ENCODE assay signal across 8 cellular contexts in the genomic region with DNA sequence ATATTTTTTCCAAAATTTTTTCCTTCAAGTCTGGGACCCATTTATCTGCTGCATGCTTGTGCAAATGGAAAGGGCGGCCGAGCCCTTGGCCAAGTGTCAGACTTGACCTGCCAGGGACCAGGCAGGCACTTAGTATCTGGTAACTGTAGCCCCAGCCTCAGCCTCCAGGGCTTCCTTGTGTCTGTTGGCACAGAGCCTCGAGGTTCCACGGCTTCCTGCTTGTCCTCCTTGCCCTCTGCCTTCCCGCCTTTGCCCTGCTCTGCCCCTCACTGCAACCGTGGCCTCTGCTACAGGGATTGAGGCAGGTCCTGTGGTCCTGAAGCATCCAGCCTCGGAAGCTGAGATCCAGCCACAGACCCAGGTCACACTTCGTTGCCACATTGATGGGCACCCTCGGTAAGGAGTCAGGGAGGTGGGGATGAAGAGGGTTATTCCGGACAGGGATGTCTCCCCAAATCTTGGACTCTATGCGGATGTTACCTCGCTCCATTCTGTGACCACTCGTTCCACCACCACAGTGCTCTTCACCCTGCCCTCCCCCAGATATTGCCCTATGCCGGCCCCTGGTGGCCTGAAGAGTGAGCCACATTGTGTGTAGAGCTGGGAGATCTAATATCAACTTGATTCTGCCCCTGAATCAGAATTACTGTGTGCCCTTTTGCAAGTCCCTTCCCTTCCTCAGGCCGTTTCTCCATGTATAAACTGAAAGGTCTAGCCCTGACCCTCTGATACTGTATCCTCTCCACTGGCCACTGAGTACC. TPM values are rescaled to one million over a fixed set of nuclear protein-coding genes. Genes with fewer than 3 reads are reported as not detected.
DNase-seq lines count a peak whose midpoint lies in the region; ATAC-seq and TF ChIP-seq lines count a peak whose summit lies in the region.

No MANE protein-coding gene starts in this region.

- H3K79me2 ChIP-seq in OCI-LY3 (ENCODE audit: low read length) (no peaks in the 10 kb centered on the region), neural progenitor cell (ENCODE audit: low read depth) (peaks cover 26% of the 10 kb centered on the region)

- H3K4me3 Mint-ChIP-seq in activated CD8-positive, alpha-beta memory T cell treated with anti-CD3 and anti-CD28 coated beads, Interleukin-2, amount 10 ng/mL, durations not matched to agents 7 days and 5 days: no peak overlapping the region
- no peak overlapping the region for H3K4me3 Mint-ChIP-seq in endodermal cell
- no peak overlapping the region for H3K4me3 Mint-ChIP-seq in neural progenitor cell

- H3K9ac ChIP-seq in OCI-LY3 (ENCODE audit: low read length): no peak overlapping the region
- no peak overlapping the region for H3K9ac ChIP-seq in endodermal cell (ENCODE audit: extremely low read depth, low read length, poor library complexity, severe bottlenecking)
- no peak overlapping the region for H3K9ac ChIP-seq in neural progenitor cell

- no peaks in the 10 kb centered on the region for H3K4me1 Mint-ChIP-seq in activated CD8-positive, alpha-beta memory T cell treated with anti-CD3 and anti-CD28 coated beads, Interleukin-2, amount 10 ng/mL, durations not matched to agents 7 days and 5 days
- H3K4me1 Mint-ChIP-seq in endodermal cell: peaks cover 15% of the 10 kb centered on the region
- peaks cover 15% of the 10 kb centered on the region for H3K4me1 Mint-ChIP-seq in neural progenitor cell

- H3K4me1 ChIP-seq in OCI-LY3 (ENCODE audit: low read length): peaks cover 3% of the 10 kb centered on the region; the same call in 1 of the 2 replicates
- no peaks in the 10 kb centered on the region for H3K4me1 ChIP-seq in endodermal cell (ENCODE audit: control insufficient read depth, insufficient read depth, low read length)
- H3K4me1 ChIP-seq in neural progenitor cell: peaks cover 6% of the 10 kb centered on the region

- H3K9me3 Mint-ChIP-seq in activated CD8-positive, alpha-beta memory T cell treated with anti-CD3 and anti-CD28 coated beads, Interleukin-2, amount 10 ng/mL, durations not matched to agents 7 days and 5 days (ENCODE audit: low read depth): no peaks in the 10 kb centered on the region
- H3K9me3 Mint-ChIP-seq in endodermal cell: no peaks in the 10 kb centered on the region
- H3K9me3 Mint-ChIP-seq in neural progenitor cell: no peaks in the 10 kb centered on the region

- no peak for DNase-seq in activated CD8-positive, alpha-beta memory T cell treated with anti-CD3 and anti-CD28 coated beads, Interleukin-2, amount 10 ng/mL, durations not matched to agents 7 days and 5 days
- DNase-seq in activated CD8-positive, alpha-beta memory T cell treated with anti-CD3 and anti-CD28 coated beads, Interleukin-2, amount 50 U/mL, for 48 hours: no peak
- DNase-seq in endodermal cell (peak; percentile 81), neural progenitor cell (ENCODE audit: low spot score) (peak; percentile 62), activated gamma-delta T cell treated with Interleukin-2 at 50 U/mL for 16 hours (no peak), NCI-H1048 (lab: John Stamatoyannopoulos, UW) (no peak)

- no peaks in the 10 kb centered on the region for H3K27me3 Mint-ChIP-seq in activated CD8-positive, alpha-beta memory T cell treated with anti-CD3 and anti-CD28 coated beads, Interleukin-2, amount 10 ng/mL, durations not matched to agents 7 days and 5 days
- H3K27me3 Mint-ChIP-seq in endodermal cell (ENCODE audit: insufficient read depth) (no peaks in the 10 kb centered on the region), neural progenitor cell (ENCODE audit: insufficient read depth, low read depth) (peaks cover 3% of the 10 kb centered on the region)

- peak overlapping the region; percentile 84 for H2AFZ ChIP-seq in OCI-LY3 (ENCODE audit: low read depth, low read length)
- H2AFZ ChIP-seq in neural progenitor cell (replicated peaks): no peak overlapping the region

- no peaks in the 10 kb centered on the region for H4K20me1 ChIP-seq in OCI-LY3 (ENCODE audit: insufficient read depth, low read length)
- peaks cover 41% of the 10 kb centered on the region for H4K20me1 ChIP-seq in neural progenitor cell (ENCODE audit: low read depth)

- H3K36me3 Mint-ChIP-seq in activated CD8-positive, alpha-beta memory T cell treated with anti-CD3 and anti-CD28 coated beads, Interleukin-2, amount 10 ng/mL, durations not matched to agents 7 days and 5 days: no peaks in the 10 kb centered on the region
- H3K36me3 Mint-ChIP-seq in endodermal cell (ENCODE audit: low read depth) (peaks cover 29% of the 10 kb centered on the region), neural progenitor cell (peaks cover 9% of the 10 kb centered on the region)

- H3K36me3 ChIP-seq in OCI-LY3 (replicated peaks; ENCODE audit: low read depth, low read length) (no peaks in the 10 kb centered on the region), endodermal cell (ENCODE audit: control insufficient read depth, insufficient read depth, low read length) (peaks cover 36% of the 10 kb centered on the region), neural progenitor cell (no peaks in the 10 kb centered on the region)

- H3K27ac ChIP-seq in OCI-LY3 (ENCODE audit: low read length): no peak overlapping the region
- peak overlapping the region; percentile 44 for H3K27ac ChIP-seq in endodermal cell (ENCODE audit: low read depth, low read length)
- H3K27ac ChIP-seq in neural progenitor cell: no peak overlapping the region

- TF ChIP-seq CTCF in OCI-LY3 (IDR thresholded peaks at IDR 0.05; ENCODE audit: low read depth, low read length) (peak; percentile 82), endodermal cell (conservative IDR thresholded peaks at IDR 0.05) (peak; percentile 79), neural progenitor cell (IDR thresholded peaks at IDR 0.05) (peak; percentile 61)

- H3K27ac Mint-ChIP-seq in activated CD8-positive, alpha-beta memory T cell treated with anti-CD3 and anti-CD28 coated beads, Interleukin-2, amount 10 ng/mL, durations not matched to agents 7 days and 5 days: no peak overlapping the region
- H3K27ac Mint-ChIP-seq in endodermal cell (peak overlapping the region; percentile 75), neural progenitor cell (peak overlapping the region; percentile 36)

- CTCF ChIA-PET in activated CD8-positive, alpha-beta memory T cell treated with anti-CD3 and anti-CD28 coated beads, Interleukin-2, amount 10 ng/mL, durations not matched to agents 7 days and 5 days (lab: Charles Lee): no interaction called here

- peak; percentile 42 for ATAC-seq in activated CD8-positive, alpha-beta memory T cell treated with anti-CD3 and anti-CD28 coated beads, Interleukin-2, amount 10 ng/mL, durations not matched to agents 7 days and 5 days
- ATAC-seq in HG02981 (IDR thresholded peaks at IDR 0.05; ENCODE audit: unreplicated experiment): no peak

- H3K4me2 ChIP-seq in OCI-LY3 (ENCODE audit: low read length) (peak overlapping the region; percentile 59), neural progenitor cell (no peak overlapping the region)

- WGBS in endodermal cell (ENCODE audit: insufficient coverage in 1 of 2, insufficient read length in 1 of 2), 2 experiments: 82 to 89% methylated on average over 12 to 15 of the region's 15 CpGs

- H3F3A ChIP-seq in neural progenitor cell (ENCODE audit: low read depth): no peaks in the 10 kb centered on the region

- H3K9me3 ChIP-seq in OCI-LY3 (ENCODE audit: insufficient read depth, low read length) (no peaks in the 10 kb centered on the region), endodermal cell (ENCODE audit: control insufficient read depth, low read length) (no peaks in the 10 kb centered on the region), neural progenitor cell (ENCODE audit: low read depth) (no peaks in the 10 kb centered on the region)

- H3K4me3 ChIP-seq in OCI-LY3 (ENCODE audit: low read length): peak overlapping the region; percentile 43
- H3K4me3 ChIP-seq in endodermal cell (ENCODE audit: low read length): no peak overlapping the region
- no peak overlapping the region for H3K4me3 ChIP-seq in neural progenitor cell

- H3K27me3 ChIP-seq in OCI-LY3 (ENCODE audit: low read depth, low read length): peaks cover 4% of the 10 kb centered on the region; the same call in 1 of the 2 replicates
- no peaks in the 10 kb centered on the region for H3K27me3 ChIP-seq in endodermal cell (ENCODE audit: control insufficient read depth, insufficient read depth, low read length, poor library complexity, severe bottlenecking)
- H3K27me3 ChIP-seq in neural progenitor cell: no peaks in the 10 kb centered on the region

RNA-seq across cellular contexts. Expression of gene SRF, which starts 41.5 kb away (rescaled TPM):
- 10 to 100 TPM; 45.0 to 53.2 TPM for total RNA-seq in activated CD8-positive, alpha-beta memory T cell treated with anti-CD3 and anti-CD28 coated beads, Interleukin-2, amount 10 ng/mL, durations not matched to agents 7 days and 5 days
- total RNA-seq in endodermal cell (10 to 100 TPM; 32.7 to 44.2 TPM), neural progenitor cell (ENCODE audit: low replicate concordance) (15.0 and 35.6 TPM in 2 replicates)
- 37.7 TPM for polyA plus RNA-seq in endodermal cell (2013, experiment 1 of 2)
- polyA plus RNA-seq in endodermal cell (2013, experiment 2 of 2): 35.2 TPM

RNA-seq across cellular contexts. Expression of gene CUL9, which starts 52.4 kb away (rescaled TPM):
- 10 to 100 TPM; 49.9 to 71.3 TPM for total RNA-seq in activated CD8-positive, alpha-beta memory T cell treated with anti-CD3 and anti-CD28 coated beads, Interleukin-2, amount 10 ng/mL, durations not matched to agents 7 days and 5 days
- total RNA-seq in endodermal cell (10 to 100 TPM; 30.3 to 34.1 TPM), neural progenitor cell (ENCODE audit: low replicate concordance) (14.1 and 25.9 TPM in 2 replicates)
- polyA plus RNA-seq in endodermal cell (2013, experiment 1 of 2): 27.8 TPM
- polyA plus RNA-seq in endodermal cell (2013, experiment 2 of 2): 26.6 TPM

RNA-seq across cellular contexts. Expression of gene PTK7, which starts 53.5 kb away (rescaled TPM):
- under 1 TPM; 0.33 to 0.85 TPM for total RNA-seq in activated CD8-positive, alpha-beta memory T cell treated with anti-CD3 and anti-CD28 coated beads, Interleukin-2, amount 10 ng/mL, durations not matched to agents 7 days and 5 days
- total RNA-seq in endodermal cell (100 to 1,000 TPM; 167 to 183 TPM), neural progenitor cell (ENCODE audit: low replicate concordance) (68.0 and 155 TPM in 2 replicates)
- 126 TPM for polyA plus RNA-seq in endodermal cell (2013, experiment 1 of 2)
- 121 TPM for polyA plus RNA-seq in endodermal cell (2013, experiment 2 of 2)

Comparison
In these comparisons a context has a peak if more than half of its experiments do, and no peak if none do; other contexts are left out.
1. DNase-seq: peak in endodermal cell (single experiment) and neural progenitor cell (single experiment); none in activated CD8-positive, alpha-beta memory T cell treated with anti-CD3 and anti-CD28 coated beads, Interleukin-2, amount 10 ng/mL, durations not matched to agents 7 days and 5 days (single experiment), activated CD8-positive, alpha-beta memory T cell treated with anti-CD3 and anti-CD28 coated beads, Interleukin-2, amount 50 U/mL, for 48 hours (single experiment), activated gamma-delta T cell treated with Interleukin-2 at 50 U/mL for 16 hours (single experiment) and NCI-H1048 (single experiment).
2. RNA of gene PTK7, which starts 53.5 kb away (total RNA-seq): 167 to 183 TPM in endodermal cell and 68.0 to 155 TPM in neural progenitor cell; 0.33 to 0.85 TPM in activated CD8-positive, alpha-beta memory T cell treated with anti-CD3 and anti-CD28 coated beads, Interleukin-2, amount 10 ng/mL, durations not matched to agents 7 days and 5 days; every median in the first group is over 10 times any median in the second.
3. Peak in every context shown above with its lines, with median percentiles within 50 percentile points of each other: CTCF ChIP-seq.